ENCODE assay signal across 8 cellular contexts in genomic region chr1:172180886-172181285, GRCh38.
DNase-seq lines count a peak whose midpoint lies in the region; ATAC-seq, FAIRE-seq and TF ChIP-seq lines count a peak whose summit lies in the region.

No MANE protein-coding gene starts in this region.

- DNase-seq in bronchial epithelial cell (ENCODE audit: low read depth) (peak; percentile 30), medulla oblongata (ENCODE audit: extremely low spot score) (peak; percentile 79), substantia nigra (lab: John Stamatoyannopoulos, UW) (peak in 23 of 49 donors; percentile 0 to 45 (median 8)), NCI-H2081 (lab: John Stamatoyannopoulos, UW) (no peak), cortex of kidney (lab: John Stamatoyannopoulos, UW) (no peak)

- H3K27ac ChIP-seq in substantia nigra (ENCODE audit: low read depth, low read length, poor library complexity, severe bottlenecking): peak overlapping the region; percentile 31

- H3K27me3 ChIP-seq in bronchial epithelial cell (ENCODE audit: control insufficient read depth, insufficient read depth, low read length): no peaks in the 10 kb centered on the region

- H3K4me3 ChIP-seq in bronchial epithelial cell (ENCODE audit: low read depth, low read length): no peak overlapping the region

- FAIRE-seq in bronchial epithelial cell (lab: Jason Lieb, UNC): no peak

- no peak for TF ChIP-seq CTCF in bronchial epithelial cell (IDR thresholded peaks at IDR 0.05; ENCODE audit: insufficient read depth, low read length, severe bottlenecking)

- ATAC-seq in GM18508 (IDR thresholded peaks at IDR 0.05; ENCODE audit: insufficient read depth, unreplicated experiment) (peak; percentile 34), HG02623 (IDR thresholded peaks at IDR 0.05; ENCODE audit: unreplicated experiment) (peak; percentile 55), SK-N-SH treated with all-trans-retinoic acid at 6 μM for 48 hours (peak; percentile 72)

- H3K36me3 ChIP-seq in bronchial epithelial cell (ENCODE audit: control insufficient read depth, insufficient read depth, low read length): no peaks in the 10 kb centered on the region

TF ChIP-seq in SK-N-SH treated with all-trans-retinoic acid at 6 μM for 48 hours, 23 proteins besides CTCF, POLR2A, EP300 and RAD21:
- TF ChIP-seq ZC3H10 (CRISPR knock-in tag; IDR thresholded peaks at IDR 0.05): no peak
- TF ChIP-seq CSRNP3 (CRISPR knock-in tag; IDR thresholded peaks at IDR 0.05): no peak
- no peak for TF ChIP-seq ZNF8 (CRISPR knock-in tag; IDR thresholded peaks at IDR 0.05)
- no peak for TF ChIP-seq ZFP3 (CRISPR knock-in tag; IDR thresholded peaks at IDR 0.05)
- TF ChIP-seq TSHZ2 (CRISPR knock-in tag; IDR thresholded peaks at IDR 0.05): no peak
- TF ChIP-seq GLIS3 (CRISPR knock-in tag; IDR thresholded peaks at IDR 0.05): no peak
- TF ChIP-seq TCF4 (CRISPR knock-in tag; IDR thresholded peaks at IDR 0.05; ENCODE audit: borderline replicate concordance): no peak
- no peak for TF ChIP-seq BACH2 (CRISPR knock-in tag; IDR thresholded peaks at IDR 0.05; ENCODE audit: borderline replicate concordance)
- no peak for TF ChIP-seq ZFP30 (CRISPR knock-in tag; IDR thresholded peaks at IDR 0.05)
- TF ChIP-seq POU6F1 (CRISPR knock-in tag; IDR thresholded peaks at IDR 0.05; ENCODE audit: borderline replicate concordance, low read depth): no peak
- no peak for TF ChIP-seq ARNTL (CRISPR knock-in tag; IDR thresholded peaks at IDR 0.05; ENCODE audit: borderline replicate concordance, low read depth)
- TF ChIP-seq CREB5 (CRISPR knock-in tag; IDR thresholded peaks at IDR 0.05; ENCODE audit: low read depth): no peak
- no peak for TF ChIP-seq ESRRG (CRISPR knock-in tag; IDR thresholded peaks at IDR 0.05)
- no peak for TF ChIP-seq ISL1 (CRISPR knock-in tag; IDR thresholded peaks at IDR 0.05)
- no peak for TF ChIP-seq OSR1 (CRISPR knock-in tag; IDR thresholded peaks at IDR 0.05)
- TF ChIP-seq CSDC2 (CRISPR knock-in tag; IDR thresholded peaks at IDR 0.05): no peak
- TF ChIP-seq RARB (CRISPR knock-in tag; IDR thresholded peaks at IDR 0.05): no peak
- TF ChIP-seq TOX (CRISPR knock-in tag; IDR thresholded peaks at IDR 0.05; ENCODE audit: borderline replicate concordance): no peak

Comparison
In these comparisons a context has a peak if more than half of its experiments do, and no peak if none do; other contexts are left out.
1. DNase-seq: peak in bronchial epithelial cell (single experiment) and medulla oblongata (single experiment); none in NCI-H2081 (0 of 2) and cortex of kidney (single experiment).
2. Peak in every context shown above with its lines, with median percentiles within 50 percentile points of each other: ATAC-seq.